11 cellular contexts compared by ENCODE assay signal in genomic region chr12:98154850-98155249, GRCh38.
DNase-seq lines count a peak whose midpoint lies in the region; ATAC-seq and TF ChIP-seq lines count a peak whose summit lies in the region.
"Had no signal": no experiment of that assay in that cellular context is flagged by ENCODE, and none has a peak within 500 bp of the region (broad histone marks: within the 10 kb centered on the region; RNA-seq: fewer than 3 reads in every experiment).

No MANE protein-coding gene starts in this region.

- no TSS peak for BruUV-seq in OCI-LY7 (replicated peaks; lab: Mats Ljungman, UMichigan)

- H2AFZ ChIP-seq in OCI-LY7 (ENCODE audit: low read length): no peak overlapping the region

- H3K4me1 ChIP-seq in left ventricle myocardium inferior (peaks cover 3% of the 10 kb centered on the region), OCI-LY7 (ENCODE audit: insufficient read depth, low read length, poor library complexity, severe bottlenecking) (peaks cover 24% of the 10 kb centered on the region), gastroesophageal sphincter (peaks cover 0 to 9% (median 0%) of the 10 kb centered on the region in 3 donors), vagina (no peaks in the 10 kb centered on the region)
- H3K4me1 ChIP-seq: transverse colon had no signal

- H3K4me3 ChIP-seq in left ventricle myocardium inferior (no peak overlapping the region), OCI-LY7 (ENCODE audit: low read depth, low read length, poor library complexity, severe bottlenecking) (no peak overlapping the region), gastroesophageal sphincter (no peak overlapping the region), vagina (no peak overlapping the region)
- H3K4me3 ChIP-seq: transverse colon had no signal

- no peak for ATAC-seq in left cardiac atrium
- no peak for ATAC-seq in gastroesophageal sphincter
- ATAC-seq in GM19351 (IDR thresholded peaks at IDR 0.05; ENCODE audit: unreplicated experiment): no peak
- ATAC-seq: activated naive CD8-positive, alpha-beta T cell treated with anti-CD3 and anti-CD28 coated beads, Interleukin-2, amount 50 U/mL, for 24 hours; naive thymus-derived CD8-positive, alpha-beta T cell had no signal

- no peaks in the 10 kb centered on the region for H3K9me2 ChIP-seq in OCI-LY7 (ENCODE audit: insufficient read depth, low read length)

- H3K4me2 ChIP-seq in OCI-LY7 (ENCODE audit: low read length): peak overlapping the region; percentile 39

- no peaks in the 10 kb centered on the region for H4K20me1 ChIP-seq in OCI-LY7 (ENCODE audit: insufficient read depth, low read length)

- no peak overlapping the region for H3K27ac ChIP-seq in left ventricle myocardium inferior (replicated peaks)
- H3K27ac ChIP-seq in OCI-LY7 (ENCODE audit: low read depth, low read length, poor library complexity, severe bottlenecking): no peak overlapping the region
- no peak overlapping the region for H3K27ac ChIP-seq in gastroesophageal sphincter
- no peak overlapping the region for H3K27ac ChIP-seq in vagina
- H3K27ac ChIP-seq: transverse colon had no signal

- no peaks in the 10 kb centered on the region for H3K79me2 ChIP-seq in OCI-LY7 (ENCODE audit: insufficient read depth, low read depth, low read length)

- H3K27me3 ChIP-seq in left ventricle myocardium inferior (ENCODE audit: low read depth) (no peaks in the 10 kb centered on the region), gastroesophageal sphincter (no peaks in the 10 kb centered on the region), vagina (no peaks in the 10 kb centered on the region)
- H3K27me3 ChIP-seq: transverse colon had no signal

- no peak for DNase-seq in left ventricle myocardium inferior
- DNase-seq in left cardiac atrium: no peak
- peak; percentile 53 for DNase-seq in OCI-LY7 (ENCODE audit: low spot score)
- DNase-seq in vagina (ENCODE audit: extremely low spot score in 2 of 2): no peak
- DNase-seq in posterior vena cava (ENCODE audit: low spot score): no peak
- DNase-seq in C1 segment of cervical spinal cord (lab: John Stamatoyannopoulos, UW): no peak
- DNase-seq: activated naive CD8-positive, alpha-beta T cell treated with anti-CD3 and anti-CD28 coated beads, Interleukin-2, amount 50 U/mL, for 24 hours; naive thymus-derived CD8-positive, alpha-beta T cell; transverse colon had no signal

- CTCF ChIA-PET in OCI-LY7 (lab: Charles Lee; ENCODE audit: unreplicated experiment): no interaction called here

- WGBS in gastroesophageal sphincter (ENCODE audit: low coverage in 1 of 2), 2 donors: 17 to 24% methylated on average over 4 of the region's 4 CpGs

- H3K9me3 ChIP-seq in left ventricle myocardium inferior (replicated peaks) (no peaks in the 10 kb centered on the region), OCI-LY7 (ENCODE audit: low read length) (no peaks in the 10 kb centered on the region), gastroesophageal sphincter (no peaks in the 10 kb centered on the region), vagina (no peaks in the 10 kb centered on the region)
- H3K9me3 ChIP-seq: transverse colon had no signal

- POLR2A ChIA-PET in OCI-LY7 (lab: Charles Lee): interaction anchor here (0.7 to 6.6 kb wide), 8 partner anchors 9 to 59 kb away, joined by 3 to 41 read pairs (median 3); no protein-coding TSS in a partner anchor

- no peak for TF ChIP-seq POLR2A in gastroesophageal sphincter (IDR thresholded peaks at IDR 0.05)
- no peak for TF ChIP-seq POLR2A in vagina (IDR thresholded peaks at IDR 0.05)

- H3K36me3 ChIP-seq in left ventricle myocardium inferior: no peaks in the 10 kb centered on the region
- no peaks in the 10 kb centered on the region for H3K36me3 ChIP-seq in OCI-LY7 (ENCODE audit: insufficient read depth, low read length)
- H3K36me3 ChIP-seq in gastroesophageal sphincter: no peaks in the 10 kb centered on the region
- H3K36me3 ChIP-seq in vagina: no peaks in the 10 kb centered on the region
- H3K36me3 ChIP-seq: transverse colon had no signal

- no peak for TF ChIP-seq EP300 in gastroesophageal sphincter (IDR thresholded peaks at IDR 0.05)

- peak; percentile 54 for TF ChIP-seq CTCF in left ventricle myocardium inferior (IDR thresholded peaks at IDR 0.05; ENCODE audit: borderline replicate concordance)
- TF ChIP-seq CTCF in OCI-LY7 (conservative IDR thresholded peaks at IDR 0.05; ENCODE audit: low read length): peak; percentile 70
- peak; percentile 28 to 65 (median 40) for TF ChIP-seq CTCF in gastroesophageal sphincter (IDR thresholded peaks at IDR 0.05)
- TF ChIP-seq CTCF in vagina (IDR thresholded peaks at IDR 0.05): no peak

- intact Hi-C loops in left ventricle myocardium inferior (cut with micrococcal nuclease): no loop called here
- intact Hi-C loops in left cardiac atrium (cut with DNase I): no loop called here
- intact Hi-C loops in OCI-LY7 (cut with micrococcal nuclease; ENCODE audit: unreplicated experiment): loop anchor here (5.0 kb wide), 2 partner anchors 107 to 217 kb away; no protein-coding TSS in a partner anchor
- intact Hi-C loops in vagina (cut with DNase I): no loop called here
- intact Hi-C loops in posterior vena cava (cut with DNase I): no loop called here

Comparison
In these comparisons a context has a peak if more than half of its experiments do, and no peak if none do; other contexts are left out.
1. CTCF ChIP-seq: peak in left ventricle myocardium inferior (single experiment), OCI-LY7 (single experiment) and gastroesophageal sphincter (4 of 4); none in vagina (0 of 3).